13 cellular contexts compared by ENCODE assay signal in genomic region chr10:90993340-90993739, GRCh38.
DNase-seq lines count a peak whose midpoint lies in the region; ATAC-seq and TF ChIP-seq lines count a peak whose summit lies in the region.
"Had no signal": no experiment of that assay in that cellular context is flagged by ENCODE, and none has a peak within 500 bp of the region (broad histone marks: within the 10 kb centered on the region; RNA-seq: fewer than 3 reads in every experiment).

No MANE protein-coding gene starts in this region.

- WGBS in spleen, 5 donors, result 48 to 58% (median 51%) methylated on average over 3 of the region's 3 CpGs

- no peaks in the 10 kb centered on the region for H3K79me2 ChIP-seq in fibroblast of lung (ENCODE audit: control insufficient read depth, insufficient read depth, low read length)

- H4K20me1 ChIP-seq in BLaER1 treated with 17β-estradiol and CSF1 and Interleukin-3, amounts not matched to agents 10 nM and 100 nM, result no peaks in the 10 kb centered on the region
- H4K20me1 ChIP-seq in fibroblast of lung (ENCODE audit: control insufficient read depth, extremely low read depth, insufficient read depth, low read length), result no peaks in the 10 kb centered on the region

- no peak overlapping the region; a peak in 1 of 22 replicates for H3K9ac ChIP-seq in BLaER1 treated with 17β-estradiol and CSF1 and Interleukin-3, amounts not matched to agents 10 nM and 100 nM
- H3K9ac ChIP-seq in fibroblast of lung (ENCODE audit: insufficient read depth, low read length), result no peak overlapping the region

- no peak overlapping the region for H3K4me3 ChIP-seq in BLaER1 treated with 17β-estradiol and CSF1 and Interleukin-3, amounts not matched to agents 10 nM and 100 nM
- H3K4me3 ChIP-seq in fibroblast of lung (replicated peaks in 1 of 4; ENCODE audit: control extremely low read depth in 1 of 4, insufficient read depth in 1 of 4, low read depth in 3 of 4, low read length in 4 of 4) (no peak overlapping the region), spleen (no peak overlapping the region)

- no peak overlapping the region for H2AFZ ChIP-seq in fibroblast of lung (ENCODE audit: low read length)

- intact Hi-C loops in spleen (cut with DNase I; ENCODE audit: low total_unique reads), result no loop called here

- TF ChIP-seq POLR2A in spleen (IDR thresholded peaks at IDR 0.05), result no peak

- TF ChIP-seq CTCF in fibroblast of lung (conservative IDR thresholded peaks at IDR 0.05 in 1 of 2, IDR thresholded peaks at IDR 0.05 in 1 of 2; ENCODE audit: low read depth in 1 of 2, low read length in 2 of 2) (no peak), spleen (IDR thresholded peaks at IDR 0.05 in 8 of 11, conservative IDR thresholded peaks at IDR 0.05 in 3 of 11) (no peak)

- DNase-seq in fibroblast of lung (ENCODE audit: low read depth in 2 of 2) (peak; percentile 7 to 53), spleen (no peak), LoVo (ENCODE audit: low spot score) (no peak), NCI-H146 (lab: John Stamatoyannopoulos, UW) (no peak)
- DNase-seq: CD4-positive, alpha-beta memory T cell; Kasumi-1; NCI-H2227 treated with DMSO at 0.1 percent for 48 hours had no signal

- no peaks in the 10 kb centered on the region for H3K36me3 ChIP-seq in BLaER1 treated with 17β-estradiol and CSF1 and Interleukin-3, amounts not matched to agents 10 nM and 100 nM
- no peaks in the 10 kb centered on the region for H3K36me3 ChIP-seq in fibroblast of lung (ENCODE audit: control insufficient read depth, insufficient read depth, low read length)
- no peaks in the 10 kb centered on the region for H3K36me3 ChIP-seq in spleen
- H3K36me3 ChIP-seq: ascending aorta had no signal

- no peaks in the 10 kb centered on the region for H3K9me3 ChIP-seq in BLaER1 treated with 17β-estradiol and CSF1 and Interleukin-3, amounts not matched to agents 10 nM and 100 nM (replicated peaks in 1 of 11)
- H3K9me3 ChIP-seq in fibroblast of lung (ENCODE audit: control insufficient read depth, insufficient read depth, low read depth, low read length) (no peaks in the 10 kb centered on the region), spleen (no peaks in the 10 kb centered on the region)
- H3K9me3 ChIP-seq: ascending aorta had no signal

- peak overlapping the region in 10 of 11 experiments; percentile 19 to 79 (median 58); a peak in 18 of 22 replicates for H3K4me2 ChIP-seq in BLaER1 treated with 17β-estradiol and CSF1 and Interleukin-3, amounts not matched to agents 10 nM and 100 nM
- H3K4me2 ChIP-seq in fibroblast of lung (ENCODE audit: extremely low read depth, insufficient read depth, low read length), result peak overlapping the region; percentile 25

- peak overlapping the region in 3 of 11 experiments; percentile 58 to 62 (median 60); a peak in 6 of 22 replicates for H3K27ac ChIP-seq in BLaER1 treated with 17β-estradiol and CSF1 and Interleukin-3, amounts not matched to agents 10 nM and 100 nM
- H3K27ac ChIP-seq in fibroblast of lung (ENCODE audit: insufficient read depth, low read length), result no peak overlapping the region
- no peak overlapping the region for H3K27ac ChIP-seq in spleen
- H3K27ac ChIP-seq: ascending aorta had no signal

- peaks cover 6 to 44% (median 26%) of the 10 kb centered on the region in 10 experiments for H3K4me1 ChIP-seq in BLaER1 treated with 17β-estradiol and CSF1 and Interleukin-3, amounts not matched to agents 10 nM and 100 nM
- H3K4me1 ChIP-seq in fibroblast of lung (ENCODE audit: control insufficient read depth, extremely low read depth, insufficient read depth, low read length), result peaks cover 3% of the 10 kb centered on the region
- peaks cover 0 to 5% (median 0%) of the 10 kb centered on the region in 6 donors for H3K4me1 ChIP-seq in spleen

- H3K27me3 ChIP-seq in BLaER1 treated with 17β-estradiol and CSF1 and Interleukin-3, amounts not matched to agents 10 nM and 100 nM, result no peaks in the 10 kb centered on the region
- H3K27me3 ChIP-seq in fibroblast of lung (ENCODE audit: control insufficient read depth, insufficient read depth, low read length) (no peaks in the 10 kb centered on the region), spleen (replicated peaks in 1 of 7) (no peaks in the 10 kb centered on the region)
- H3K27me3 ChIP-seq: ascending aorta had no signal

- ATAC-seq in GM21367 (IDR thresholded peaks at IDR 0.05; ENCODE audit: unreplicated experiment), result peak; percentile 43
- peak; percentile 39 for ATAC-seq in HG03565 (IDR thresholded peaks at IDR 0.05; ENCODE audit: unreplicated experiment)
- no peak for ATAC-seq in HG02973 (IDR thresholded peaks at IDR 0.05; ENCODE audit: unreplicated experiment)
- ATAC-seq: sciatic nerve had no signal

Comparison
In these comparisons a context has a peak if more than half of its experiments do, and no peak if none do; other contexts are left out.
1. DNase-seq: peak in fibroblast of lung (2 of 2); none in spleen (single experiment), LoVo (single experiment) and NCI-H146 (single experiment).